7 cellular contexts compared by ENCODE assay signal in the genomic region with DNA sequence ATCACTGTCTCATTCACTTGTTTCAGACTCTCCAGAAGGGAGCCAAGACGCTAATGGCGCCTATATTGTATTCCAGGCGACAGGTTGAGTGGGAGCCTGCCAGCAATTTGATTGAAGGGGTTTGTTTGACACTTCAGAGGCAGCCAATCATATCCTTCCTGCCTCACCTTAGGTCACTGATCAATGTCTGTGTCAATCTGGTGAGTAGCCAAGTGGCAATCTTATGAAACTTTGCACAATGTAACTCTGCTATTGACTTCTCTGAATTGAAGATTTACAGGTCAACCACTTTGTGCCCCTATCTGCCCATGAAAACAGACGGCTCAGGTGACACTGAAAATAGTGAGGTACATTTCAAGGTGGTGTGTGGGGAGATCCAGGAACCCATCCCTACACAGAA.
"Had no signal": no experiment of that assay in that cellular context is flagged by ENCODE, and none has a peak within 500 bp of the region (broad histone marks: within the 10 kb centered on the region; RNA-seq: fewer than 3 reads in every experiment).

No MANE protein-coding gene starts in this region.

- ATAC-seq: GM12878 had no signal

- DNase-seq: GDM1 had no signal

- FAIRE-seq: G401.6, GM12878, GM12891, GM12892, GM18507, GM19239 had no signal

- H3K4me3 ChIP-seq: GM12878 had no signal
